ENCODE assay signal across 12 cellular contexts in genomic region chr5:6365142-6365976, GRCh38. TPM values are rescaled to one million over a fixed set of nuclear protein-coding genes. Genes with fewer than 3 reads are reported as not detected.
A peak's percentile ranks its signal among the peaks of the same experiment; 100 is the strongest.
DNase-seq lines count a peak whose midpoint lies in the region; ATAC-seq, FAIRE-seq and TF ChIP-seq lines count a peak whose summit lies in the region.
"Had no signal": no experiment of that assay in that cellular context is flagged by ENCODE, and none has a peak within 500 bp of the region (broad histone marks: within the 10 kb centered on the region; RNA-seq: fewer than 3 reads in every experiment).

No MANE protein-coding gene starts in this region.

- TF ChIP-seq POLR2A in H54 (IDR thresholded peaks at IDR 0.05; ENCODE audit: low read depth, low read length) (no peak), K562 (conservative IDR thresholded peaks at IDR 0.05) (no peak)

- intact Hi-C loops in K562 (cut with micrococcal nuclease): no loop called here

- no peak overlapping the region for H3K4me2 ChIP-seq in K562 (ENCODE audit: insufficient read depth, low read length)

- DNase-seq in A172 (ENCODE audit: low spot score): peak; percentile 82
- peak; percentile 89 for DNase-seq in H54 (ENCODE audit: insufficient read length, low spot score)
- no peak for DNase-seq in K562 (ENCODE audit: extremely low read depth in 1 of 4, low spot score in 3 of 4)
- peak; percentile 46 to 77 for DNase-seq in lung microvascular endothelial cell (ENCODE audit: low read depth in 2 of 2)
- no peak for DNase-seq in NCI-H524 (lab: John Stamatoyannopoulos, UW)
- no peak for DNase-seq in UCSD-AML1 (lab: John Stamatoyannopoulos, UW; ENCODE audit: unreplicated experiment)
- no peak for DNase-seq in activated CD4-positive, alpha-beta T cell treated with anti-CD3 and anti-CD28 coated beads, Interleukin-2, amount 50 U/mL, for 4 hours
- DNase-seq: activated naive CD4-positive, alpha-beta T cell treated with anti-CD3 and anti-CD28 coated beads, Interleukin-2, amount 10 ng/mL, durations not matched to agents 7 days and 5 days; Karpas-422; NCI-H187 treated with DMSO at 0.1 percent for 48 hours had no signal

- peaks cover 9 to 28% of the 10 kb centered on the region in 2 experiments; a peak in 4 of 5 replicates for H3K27me3 ChIP-seq in K562 (ENCODE audit: control insufficient read depth in 2 of 2, insufficient read depth in 2 of 2, low read length in 2 of 2)
- H3K27me3 ChIP-seq: tibial nerve had no signal

- peaks cover 13% of the 10 kb centered on the region; the same call in 2 of the 3 replicates for H3K36me3 ChIP-seq in K562 (ENCODE audit: control insufficient read depth, insufficient read depth, low read length)

- no peak for TF ChIP-seq RAD21 in K562 (CRISPR knock-in tag; conservative IDR thresholded peaks at IDR 0.05 in 1 of 2, IDR thresholded peaks at IDR 0.05 in 1 of 2)

- no TSS peak for BruUV-seq in K562 (replicated peaks; lab: Mats Ljungman, UMichigan)

- TF ChIP-seq CTCF in K562 (IDR thresholded peaks at IDR 0.05 in 2 of 3, conservative IDR thresholded peaks at IDR 0.05 in 1 of 3; ENCODE audit: insufficient read depth in 2 of 3, low read depth in 1 of 3, low read length in 3 of 3): no peak

- CTCF ChIA-PET in K562 (lab: Yijun Ruan, JAX; ENCODE audit: low intra/inter-chr PET ratio): no interaction called here

- H3K79me2 ChIP-seq in K562 (ENCODE audit: control insufficient read depth, insufficient read depth, low read length): no peaks in the 10 kb centered on the region

- ATAC-seq in K562: peak; percentile 49
- no peak for ATAC-seq in GM19324 (IDR thresholded peaks at IDR 0.05; ENCODE audit: low FRiP score, unreplicated experiment)

- H3K4me1 ChIP-seq in K562 (replicated peaks in 1 of 2; ENCODE audit: control insufficient read depth in 2 of 2, insufficient read depth in 2 of 2, low read length in 2 of 2): no peaks in the 10 kb centered on the region
- H3K4me1 ChIP-seq: tibial nerve had no signal

- H3K9me1 ChIP-seq in K562 (ENCODE audit: control insufficient read depth, insufficient read depth, low read length): no peaks in the 10 kb centered on the region

- peaks cover 16% of the 10 kb centered on the region for H4K20me1 ChIP-seq in K562 (replicated peaks; ENCODE audit: control insufficient read depth, insufficient read depth, low read length)

- WGBS in K562 (ENCODE audit: insufficient coverage, low coverage, missing lambda C conversion rate): 21% methylated on average over 15 of the region's 15 CpGs

- H2AFZ ChIP-seq in K562 (ENCODE audit: low read depth, low read length): no peak overlapping the region

- POLR2A ChIA-PET in K562 (lab: Yijun Ruan, JAX): interaction anchor here (0.6 to 1.8 kb wide), 4 partner anchors 13 to 159 kb away, joined by 3 to 4 read pairs (median 3); partner anchors contain the start of gene MED10

- FAIRE-seq in H54 (lab: Jason Lieb, UNC) (no peak), K562 (lab: Jason Lieb, UNC) (no peak)

- peak overlapping the region in 1 of 2 experiments; percentile 51; a peak in 1 of 4 replicates for H3K9ac ChIP-seq in K562 (ENCODE audit: insufficient read depth in 1 of 2, low read depth in 2 of 2, low read length in 2 of 2)

- no peak for TF ChIP-seq EP300 in K562 (IDR thresholded peaks at IDR 0.05; ENCODE audit: low read length)

- no peak overlapping the region for H3K4me3 ChIP-seq in K562
- H3K4me3 ChIP-seq: tibial nerve had no signal

- no peaks in the 10 kb centered on the region for H3K9me3 ChIP-seq in K562 (replicated peaks; ENCODE audit: control insufficient read depth, insufficient read depth, low read depth, low read length)
- H3K9me3 ChIP-seq: tibial nerve had no signal

- in situ Hi-C loops in K562 (cut with MboI): no loop called here

- H3K27ac ChIP-seq in K562 (ENCODE audit: extremely low read depth, low read depth, low read length): no peak overlapping the region
- H3K27ac ChIP-seq: tibial nerve had no signal

TF ChIP-seq in K562, 482 proteins besides CTCF, POLR2A, EP300 and RAD21:
- TF ChIP-seq BRF1 (IDR thresholded peaks at IDR 0.05; ENCODE audit: borderline replicate concordance, extremely low read depth, insufficient read length) (no peak), ATF4 (CRISPR knock-in tag; IDR thresholded peaks at IDR 0.05) (no peak), MEIS2 (IDR thresholded peaks at IDR 0.05; ENCODE audit: partially characterized antibody) (no peak), PYGO2 (tag; IDR thresholded peaks at IDR 0.05) (no peak), ZBTB33 (CRISPR knock-in tag; IDR thresholded peaks at IDR 0.05) (no peak), TGIF2 (CRISPR knock-in tag; IDR thresholded peaks at IDR 0.05) (no peak), RB1 (IDR thresholded peaks at IDR 0.05; ENCODE audit: low read depth) (no peak), TAF7 (tag; IDR thresholded peaks at IDR 0.05) (no peak), AFF4 (CRISPR knock-in tag; IDR thresholded peaks at IDR 0.05) (no peak), MAX (CRISPR knock-in tag; IDR thresholded peaks at IDR 0.05) (no peak)

RNA-seq across cellular contexts. Expression of gene MED10, which starts 13.0 kb away (rescaled TPM):
- 20.5 and 28.6 TPM in 2 replicates for total RNA-seq in A172 (2014; rRNA removed; shearing (Covaris generic))
- total RNA-seq in K562 (2011; cell fraction: chromatin; rRNA removed; ENCODE audit: low replicate concordance): 44.1 and 73.3 TPM in 2 replicates
- 38.2 and 47.2 TPM in 2 replicates for total RNA-seq in K562 (2011; cell fraction: nucleolus; rRNA removed)
- 43.8 and 50.4 TPM in 2 replicates for total RNA-seq in K562 (2011; cell fraction: nucleoplasm; rRNA removed)
- total RNA-seq in K562 (2014; rRNA removed) (36.1 and 51.0 TPM in 2 replicates), K562 (2014; rRNA removed; fragmentation: Illumina TruSeq; extraction: Trizol) (23.8 and 25.7 TPM in 2 replicates), K562 (2015; rRNA removed; fragmentation: Illumina TruSeq; extraction: Trizol) (28.4 and 33.6 TPM in 2 replicates), K562 (2021) (52.0 and 62.3 TPM in 2 replicates), lung microvascular endothelial cell (6.5 and 12.1 TPM in 2 replicates)
- polyA plus RNA-seq in K562 (2011; rRNA removed) (49.9 and 58.8 TPM in 2 replicates), K562 (2014; fragmentation: Illumina TruSeq; extraction: Trizol) (60.6 and 72.2 TPM in 2 replicates), K562 (2014; fragmentation: Nextera tagmentation; extraction: Ambion mirVana) (10 to 100 TPM; 45.0 to 72.5 TPM), K562 (2014; rRNA removed) (78.5 and 83.4 TPM in 2 replicates)
- polyA plus RNA-seq in K562 (2011; cell fraction: cytosol; rRNA removed): 51.3 and 58.8 TPM in 2 replicates
- polyA plus RNA-seq in K562 (2011; cell fraction: nucleus; rRNA removed): 70.4 and 86.1 TPM in 2 replicates
- 68.1 and 71.4 TPM in 2 replicates for polyA plus RNA-seq in K562 (2012)
- polyA minus RNA-seq in K562 (2011; rRNA and poly(A)+ RNA removed): 18.9 and 20.4 TPM in 2 replicates
- 11.6 and 15.7 TPM in 2 replicates for polyA minus RNA-seq in K562 (2011; cell fraction: cytosol; rRNA and poly(A)+ RNA removed)
- 41.7 and 72.9 TPM in 2 replicates for polyA minus RNA-seq in K562 (2011; cell fraction: nucleus; rRNA and poly(A)+ RNA removed)

Comparison
In these comparisons a context has a peak if more than half of its experiments do, and no peak if none do; other contexts are left out.
1. DNase-seq: peak in A172 (single experiment), H54 (single experiment) and lung microvascular endothelial cell (2 of 2); none in K562 (0 of 4), NCI-H524 (0 of 2), UCSD-AML1 (single experiment) and activated CD4-positive, alpha-beta T cell treated with anti-CD3 and anti-CD28 coated beads, Interleukin-2, amount 50 U/mL, for 4 hours (0 of 2).